14 cellular contexts compared by ENCODE assay signal in the genomic region with DNA sequence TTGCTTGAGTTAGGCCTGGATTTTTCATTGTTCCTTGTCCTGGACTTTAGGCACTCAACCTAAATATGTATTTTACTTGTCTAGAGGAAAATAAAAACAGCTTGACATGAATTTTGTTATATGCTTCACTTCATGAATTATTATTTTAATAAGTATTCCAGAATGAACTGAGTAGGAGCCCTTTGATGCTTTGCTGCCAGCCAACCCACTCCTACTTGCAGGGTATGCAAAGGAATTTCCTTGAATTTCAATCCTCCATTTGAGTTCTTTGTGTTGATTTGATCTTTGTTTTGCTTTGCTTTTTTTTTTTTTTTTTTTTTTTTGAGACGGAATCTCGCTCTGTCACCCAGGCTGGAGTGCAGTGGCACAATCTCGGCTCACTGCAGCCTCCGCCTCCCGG. TPM values are rescaled to one million over a fixed set of nuclear protein-coding genes. Genes with fewer than 3 reads are reported as not detected.
A peak's percentile ranks its signal among the peaks of the same experiment; 100 is the strongest.
DNase-seq lines count a peak whose midpoint lies in the region; ATAC-seq and TF ChIP-seq lines count a peak whose summit lies in the region.
"Had no signal": no experiment of that assay in that cellular context is flagged by ENCODE, and none has a peak within 500 bp of the region (broad histone marks: within the 10 kb centered on the region; RNA-seq: fewer than 3 reads in every experiment).

No MANE protein-coding gene starts in this region.

- no peak overlapping the region for H3K9ac ChIP-seq in smooth muscle cell (ENCODE audit: low read depth)

- no peaks in the 10 kb centered on the region for H3K27me3 Mint-ChIP-seq in T-helper 2 cell treated with Interferon-gamma antibody and Interleukin-4, amounts not matched to agents 5 μg/mL and 100 μg/mL, for 36 hours (ENCODE audit: low read depth)
- H3K27me3 Mint-ChIP-seq in endothelial cell (ENCODE audit: unreplicated experiment) = peaks cover 3% of the 10 kb centered on the region

- H3K9me3 ChIP-seq in Peyer's patch (no peaks in the 10 kb centered on the region), smooth muscle cell (replicated peaks; ENCODE audit: low read depth) (no peaks in the 10 kb centered on the region)
- H3K9me3 ChIP-seq: thyroid gland had no signal

- H3K79me2 ChIP-seq in smooth muscle cell (ENCODE audit: low read depth) = peaks cover 44% of the 10 kb centered on the region

- H3K4me1 Mint-ChIP-seq in T-helper 2 cell treated with Interferon-gamma antibody and Interleukin-4, amounts not matched to agents 5 μg/mL and 100 μg/mL, for 36 hours (ENCODE audit: low read depth) = peaks cover 69% of the 10 kb centered on the region
- H3K4me1 Mint-ChIP-seq in endothelial cell (ENCODE audit: unreplicated experiment) = peaks cover 37% of the 10 kb centered on the region

- TF ChIP-seq CTCF in Peyer's patch (IDR thresholded peaks at IDR 0.05) = no peak
- no peak for TF ChIP-seq CTCF in endothelial cell (IDR thresholded peaks at IDR 0.05; ENCODE audit: unreplicated experiment)
- TF ChIP-seq CTCF in smooth muscle cell (IDR thresholded peaks at IDR 0.05; ENCODE audit: borderline replicate concordance, insufficient read depth, poor library complexity, severe bottlenecking) = no peak

- H3K27ac ChIP-seq in Peyer's patch (peak overlapping the region; percentile 59 to 85 (median 76)), smooth muscle cell (ENCODE audit: low read depth) (peak overlapping the region; percentile 28)

- H4K20me1 ChIP-seq in smooth muscle cell (ENCODE audit: low read depth) = peaks cover 84% of the 10 kb centered on the region

- no peak for ATAC-seq in GM19455 (IDR thresholded peaks at IDR 0.05; ENCODE audit: unreplicated experiment)

- peaks cover 60% of the 10 kb centered on the region for H3K36me3 Mint-ChIP-seq in T-helper 2 cell treated with Interferon-gamma antibody and Interleukin-4, amounts not matched to agents 5 μg/mL and 100 μg/mL, for 36 hours (ENCODE audit: low read depth)
- no peaks in the 10 kb centered on the region for H3K36me3 Mint-ChIP-seq in endothelial cell (ENCODE audit: low read depth, unreplicated experiment)

- no peaks in the 10 kb centered on the region for H3F3A ChIP-seq in smooth muscle cell (ENCODE audit: low read depth)

- H3K27ac Mint-ChIP-seq in T-helper 2 cell treated with Interferon-gamma antibody and Interleukin-4, amounts not matched to agents 5 μg/mL and 100 μg/mL, for 36 hours = peak overlapping the region; percentile 87
- H3K27ac Mint-ChIP-seq in endothelial cell (ENCODE audit: unreplicated experiment) = peak overlapping the region; percentile 57

- H3K27me3 ChIP-seq in Peyer's patch = no peaks in the 10 kb centered on the region
- no peaks in the 10 kb centered on the region for H3K27me3 ChIP-seq in smooth muscle cell (ENCODE audit: low read depth)
- H3K27me3 ChIP-seq: thyroid gland had no signal

- H3K4me1 ChIP-seq in Peyer's patch (peaks cover 4 to 48% (median 18%) of the 10 kb centered on the region in 4 donors), smooth muscle cell (ENCODE audit: low read depth) (peaks cover 12% of the 10 kb centered on the region)

- no peak overlapping the region for H3K4me2 ChIP-seq in smooth muscle cell

- H3K36me3 ChIP-seq in Peyer's patch = peaks cover 0 to 15% (median 0%) of the 10 kb centered on the region in 3 donors
- H3K36me3 ChIP-seq in smooth muscle cell (ENCODE audit: low read depth) = no peaks in the 10 kb centered on the region
- H3K36me3 ChIP-seq: thyroid gland had no signal

- TF ChIP-seq POLR2A in Peyer's patch (IDR thresholded peaks at IDR 0.05) = no peak

- peak overlapping the region; percentile 81 for H3K4me3 Mint-ChIP-seq in T-helper 2 cell treated with Interferon-gamma antibody and Interleukin-4, amounts not matched to agents 5 μg/mL and 100 μg/mL, for 36 hours
- H3K4me3 Mint-ChIP-seq in endothelial cell (ENCODE audit: unreplicated experiment) = no peak overlapping the region

- 93% methylated on average over 5 of the region's 5 CpGs for WGBS in smooth muscle cell (ENCODE audit: low lambda C conversion rate)

- no peak overlapping the region for H2AFZ ChIP-seq in smooth muscle cell (ENCODE audit: low read depth)

- no peak for DNase-seq in T-helper 2 cell treated with Interferon-gamma antibody and Interleukin-4, amounts not matched to agents 5 μg/mL and 100 μg/mL, for 36 hours (ENCODE audit: low spot score)
- DNase-seq in T-helper 2 cell (no peak), Peyer's patch (no peak), endothelial cell (ENCODE audit: low spot score) (no peak), smooth muscle cell (lab: John Stamatoyannopoulos, UW; ENCODE audit: unreplicated experiment) (no peak), NCI-H146 (lab: John Stamatoyannopoulos, UW) (no peak), NCI-H2107 treated with DMSO at 0.1 percent for 48 hours (lab: John Stamatoyannopoulos, UW; ENCODE audit: unreplicated experiment) (no peak)
- DNase-seq: 8988T, DMS 273 treated with DMSO at 0.1 percent for 48 hours, NCI-H1694, NCI-H748 treated with DMSO at 0.1 percent for 48 hours, thyroid gland had no signal

- H3K4me3 ChIP-seq in Peyer's patch (no peak overlapping the region), smooth muscle cell (no peak overlapping the region)
- H3K4me3 ChIP-seq: thyroid gland had no signal

- no peaks in the 10 kb centered on the region for H3K9me3 Mint-ChIP-seq in T-helper 2 cell treated with Interferon-gamma antibody and Interleukin-4, amounts not matched to agents 5 μg/mL and 100 μg/mL, for 36 hours
- H3K9me3 Mint-ChIP-seq in endothelial cell (ENCODE audit: unreplicated experiment) = no peaks in the 10 kb centered on the region

RNA-seq across cellular contexts. Expression of a gene that starts 11.6 kb away (rescaled TPM):
- total RNA-seq in Peyer's patch (10 to 100 TPM; 51.0 to 92.5 (median 82.4) TPM), endothelial cell (ENCODE audit: unreplicated experiment) (86.2 TPM), smooth muscle cell (80.9 and 83.9 TPM in 2 replicates)
- 73.9 and 97.4 TPM in 2 replicates for polyA plus RNA-seq in smooth muscle cell

RNA-seq across cellular contexts. Expression of a gene that starts 16.1 kb away (rescaled TPM):
- total RNA-seq in Peyer's patch = 10 to 100 TPM; 28.9 to 64.5 (median 59.8) TPM
- 58.9 TPM for total RNA-seq in endothelial cell (ENCODE audit: unreplicated experiment)
- total RNA-seq in smooth muscle cell = 71.2 and 102 TPM in 2 replicates
- polyA plus RNA-seq in smooth muscle cell = 47.5 and 52.4 TPM in 2 replicates

RNA-seq across cellular contexts. Expression of a gene that starts 26.1 kb away (rescaled TPM):
- total RNA-seq in Peyer's patch = not detected
- total RNA-seq in endothelial cell (ENCODE audit: unreplicated experiment) = not detected
- total RNA-seq in smooth muscle cell = not detected in 2 replicates
- polyA plus RNA-seq in smooth muscle cell = not detected in 2 replicates
- total RNA-seq: renal cortical epithelial cell had no signal

RNA-seq across cellular contexts. Expression of a gene that starts 44.2 kb away (rescaled TPM):
- 10 to 100 TPM; 36.8 to 49.5 (median 47.1) TPM for total RNA-seq in Peyer's patch
- 18.1 TPM for total RNA-seq in endothelial cell (ENCODE audit: unreplicated experiment)
- 61.8 and 63.0 TPM in 2 replicates for total RNA-seq in smooth muscle cell
- 28.9 and 33.4 TPM in 2 replicates for polyA plus RNA-seq in smooth muscle cell
